In the genomic region with DNA sequence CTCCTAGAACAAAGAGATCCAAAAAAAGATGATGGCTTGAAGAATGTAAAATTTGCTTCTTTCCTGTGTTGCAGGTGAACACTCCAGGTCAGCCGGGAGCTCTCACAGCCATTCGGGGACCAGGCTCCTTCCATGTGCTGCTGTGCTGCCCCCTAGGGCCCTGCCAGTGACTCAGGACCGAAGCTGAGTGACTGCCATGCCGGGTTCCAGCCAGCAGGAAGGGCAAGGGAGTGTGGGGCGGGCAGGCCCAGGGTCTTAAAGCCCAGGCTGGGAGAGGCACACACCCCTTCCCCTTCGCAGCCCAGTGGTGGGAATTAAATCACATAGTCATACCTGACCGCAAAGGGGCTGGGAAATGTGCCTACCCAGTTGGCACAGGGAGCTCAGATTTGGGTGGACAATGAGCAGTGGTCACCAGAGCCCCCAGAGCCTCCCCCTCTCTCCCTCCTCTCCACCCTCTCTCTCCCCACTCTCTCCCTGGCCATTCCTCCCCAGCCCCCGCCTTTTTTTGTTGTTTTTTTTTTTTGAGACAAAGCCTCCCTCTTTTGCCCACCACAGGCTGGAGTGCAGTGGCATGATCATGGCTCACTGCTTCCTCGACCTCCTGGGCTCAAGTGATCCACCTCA, we compare ENCODE assay signal across 1 cellular context.
TF ChIP-seq lines count a peak whose summit lies in the region.

No MANE protein-coding gene starts in this region.

TF ChIP-seq in HepG2, 621 proteins besides CTCF, POLR2A, EP300 and RAD21 (continues in another document):
- TF ChIP-seq ZSCAN9 (CRISPR knock-in tag; IDR thresholded peaks at IDR 0.05; ENCODE audit: borderline replicate concordance) (peak; percentile 70; the same call in 1 of the 2 replicates), ZNF607 (CRISPR knock-in tag; IDR thresholded peaks at IDR 0.05; ENCODE audit: borderline replicate concordance) (no peak), ZKSCAN5 (CRISPR knock-in tag; IDR thresholded peaks at IDR 0.05) (no peak), ZNF841 (CRISPR knock-in tag; IDR thresholded peaks at IDR 0.05; ENCODE audit: borderline replicate concordance) (no peak), ZMYM4 (CRISPR knock-in tag; IDR thresholded peaks at IDR 0.05) (no peak), ZKSCAN1 (IDR thresholded peaks at IDR 0.05; ENCODE audit: low read length) (0 out of 2 replicates have a peak, but pooled peaks have one; percentile 62), PITX1 (CRISPR knock-in tag; IDR thresholded peaks at IDR 0.05) (no peak; the same call in 1 of the 2 replicates), ZNF354B (CRISPR knock-in tag; IDR thresholded peaks at IDR 0.05) (no peak), ZSCAN29 (CRISPR knock-in tag; conservative IDR thresholded peaks at IDR 0.05) (0 out of 2 replicates have a peak, but pooled peaks have one; percentile 55), HDAC6 (IDR thresholded peaks at IDR 0.05; ENCODE audit: low read depth, low read length) (no peak), ZBTB42 (CRISPR knock-in tag; IDR thresholded peaks at IDR 0.05) (0 out of 2 replicates have a peak, but pooled peaks have one; percentile 44), KAT7 (CRISPR knock-in tag; IDR thresholded peaks at IDR 0.05; ENCODE audit: borderline replicate concordance) (peak; percentile 96), ZNF547 (CRISPR knock-in tag; IDR thresholded peaks at IDR 0.05) (peak; percentile 84; the same call in 1 of the 2 replicates), ATM (IDR thresholded peaks at IDR 0.05; ENCODE audit: borderline replicate concordance) (no peak), ZNF761 (CRISPR knock-in tag; conservative IDR thresholded peaks at IDR 0.05) (peak; percentile 81), HOXA7 (CRISPR knock-in tag; IDR thresholded peaks at IDR 0.05) (no peak), ZNF572 (CRISPR knock-in tag; IDR thresholded peaks at IDR 0.05) (0 out of 2 replicates have a peak, but pooled peaks have one; percentile 52), CCAR2 (optimal IDR thresholded peaks at IDR 0.05; ENCODE audit: low read depth, low read length) (no peak), SP140L (CRISPR knock-in tag; IDR thresholded peaks at IDR 0.05; ENCODE audit: borderline replicate concordance) (no peak), ZNF337 (CRISPR knock-in tag; IDR thresholded peaks at IDR 0.05; ENCODE audit: borderline replicate concordance, low read depth) (peak; percentile 63; the same call in 1 of the 2 replicates), ZNF331 (CRISPR knock-in tag; IDR thresholded peaks at IDR 0.05) (peak; percentile 89), PHF8 (CRISPR knock-in tag; IDR thresholded peaks at IDR 0.05) (peak; percentile 59), HNF4A (CRISPR knock-in tag; IDR thresholded peaks at IDR 0.05) (peak; percentile 52; the same call in 1 of the 2 replicates), HMG20B (CRISPR knock-in tag; conservative IDR thresholded peaks at IDR 0.05) (0 out of 2 replicates have a peak, but pooled peaks have one; percentile 40), ZNF747 (CRISPR knock-in tag; IDR thresholded peaks at IDR 0.05; ENCODE audit: borderline replicate concordance) (0 out of 2 replicates have a peak, but pooled peaks have one; percentile 54), ZNF678 (CRISPR knock-in tag; IDR thresholded peaks at IDR 0.05) (no peak), ZNF879 (CRISPR knock-in tag; IDR thresholded peaks at IDR 0.05) (no peak), SP5 (CRISPR knock-in tag; IDR thresholded peaks at IDR 0.05; ENCODE audit: borderline replicate concordance, low read depth) (peak; percentile 37; the same call in 1 of the 2 replicates), ETV6 (CRISPR knock-in tag; conservative IDR thresholded peaks at IDR 0.05) (peak; percentile 66; the same call in 1 of the 2 replicates)
- TF ChIP-seq, protein P1, sequence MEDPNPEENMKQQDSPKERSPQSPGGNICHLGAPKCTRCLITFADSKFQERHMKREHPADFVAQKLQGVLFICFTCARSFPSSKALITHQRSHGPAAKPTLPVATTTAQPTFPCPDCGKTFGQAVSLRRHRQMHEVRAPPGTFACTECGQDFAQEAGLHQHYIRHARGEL (CRISPR knock-in tag; IDR thresholded peaks at IDR 0.05): 0 out of 2 replicates have a peak, but pooled peaks have one; percentile 75
- TF ChIP-seq, protein P2, sequence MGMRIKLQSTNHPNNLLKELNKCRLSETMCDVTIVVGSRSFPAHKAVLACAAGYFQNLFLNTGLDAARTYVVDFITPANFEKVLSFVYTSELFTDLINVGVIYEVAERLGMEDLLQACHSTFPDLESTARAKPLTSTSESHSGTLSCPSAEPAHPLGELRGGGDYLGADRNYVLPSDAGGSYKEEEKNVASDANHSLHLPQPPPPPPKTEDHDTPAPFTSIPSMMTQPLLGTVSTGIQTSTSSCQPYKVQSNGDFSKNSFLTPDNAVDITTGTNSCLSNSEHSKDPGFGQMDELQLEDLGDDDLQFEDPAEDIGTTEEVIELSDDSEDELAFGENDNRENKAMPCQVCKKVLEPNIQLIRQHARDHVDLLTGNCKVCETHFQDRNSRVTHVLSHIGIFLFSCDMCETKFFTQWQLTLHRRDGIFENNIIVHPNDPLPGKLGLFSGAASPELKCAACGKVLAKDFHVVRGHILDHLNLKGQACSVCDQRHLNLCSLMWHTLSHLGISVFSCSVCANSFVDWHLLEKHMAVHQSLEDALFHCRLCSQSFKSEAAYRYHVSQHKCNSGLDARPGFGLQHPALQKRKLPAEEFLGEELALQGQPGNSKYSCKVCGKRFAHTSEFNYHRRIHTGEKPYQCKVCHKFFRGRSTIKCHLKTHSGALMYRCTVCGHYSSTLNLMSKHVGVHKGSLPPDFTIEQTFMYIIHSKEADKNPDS (CRISPR knock-in tag; IDR thresholded peaks at IDR 0.05): no peak
- TF ChIP-seq, protein P3, sequence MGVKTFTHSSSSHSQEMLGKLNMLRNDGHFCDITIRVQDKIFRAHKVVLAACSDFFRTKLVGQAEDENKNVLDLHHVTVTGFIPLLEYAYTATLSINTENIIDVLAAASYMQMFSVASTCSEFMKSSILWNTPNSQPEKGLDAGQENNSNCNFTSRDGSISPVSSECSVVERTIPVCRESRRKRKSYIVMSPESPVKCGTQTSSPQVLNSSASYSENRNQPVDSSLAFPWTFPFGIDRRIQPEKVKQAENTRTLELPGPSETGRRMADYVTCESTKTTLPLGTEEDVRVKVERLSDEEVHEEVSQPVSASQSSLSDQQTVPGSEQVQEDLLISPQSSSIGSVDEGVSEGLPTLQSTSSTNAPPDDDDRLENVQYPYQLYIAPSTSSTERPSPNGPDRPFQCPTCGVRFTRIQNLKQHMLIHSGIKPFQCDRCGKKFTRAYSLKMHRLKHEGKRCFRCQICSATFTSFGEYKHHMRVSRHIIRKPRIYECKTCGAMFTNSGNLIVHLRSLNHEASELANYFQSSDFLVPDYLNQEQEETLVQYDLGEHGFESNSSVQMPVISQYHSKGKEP (CRISPR knock-in tag; IDR thresholded peaks at IDR 0.05): no peak
- TF ChIP-seq, protein P4, sequence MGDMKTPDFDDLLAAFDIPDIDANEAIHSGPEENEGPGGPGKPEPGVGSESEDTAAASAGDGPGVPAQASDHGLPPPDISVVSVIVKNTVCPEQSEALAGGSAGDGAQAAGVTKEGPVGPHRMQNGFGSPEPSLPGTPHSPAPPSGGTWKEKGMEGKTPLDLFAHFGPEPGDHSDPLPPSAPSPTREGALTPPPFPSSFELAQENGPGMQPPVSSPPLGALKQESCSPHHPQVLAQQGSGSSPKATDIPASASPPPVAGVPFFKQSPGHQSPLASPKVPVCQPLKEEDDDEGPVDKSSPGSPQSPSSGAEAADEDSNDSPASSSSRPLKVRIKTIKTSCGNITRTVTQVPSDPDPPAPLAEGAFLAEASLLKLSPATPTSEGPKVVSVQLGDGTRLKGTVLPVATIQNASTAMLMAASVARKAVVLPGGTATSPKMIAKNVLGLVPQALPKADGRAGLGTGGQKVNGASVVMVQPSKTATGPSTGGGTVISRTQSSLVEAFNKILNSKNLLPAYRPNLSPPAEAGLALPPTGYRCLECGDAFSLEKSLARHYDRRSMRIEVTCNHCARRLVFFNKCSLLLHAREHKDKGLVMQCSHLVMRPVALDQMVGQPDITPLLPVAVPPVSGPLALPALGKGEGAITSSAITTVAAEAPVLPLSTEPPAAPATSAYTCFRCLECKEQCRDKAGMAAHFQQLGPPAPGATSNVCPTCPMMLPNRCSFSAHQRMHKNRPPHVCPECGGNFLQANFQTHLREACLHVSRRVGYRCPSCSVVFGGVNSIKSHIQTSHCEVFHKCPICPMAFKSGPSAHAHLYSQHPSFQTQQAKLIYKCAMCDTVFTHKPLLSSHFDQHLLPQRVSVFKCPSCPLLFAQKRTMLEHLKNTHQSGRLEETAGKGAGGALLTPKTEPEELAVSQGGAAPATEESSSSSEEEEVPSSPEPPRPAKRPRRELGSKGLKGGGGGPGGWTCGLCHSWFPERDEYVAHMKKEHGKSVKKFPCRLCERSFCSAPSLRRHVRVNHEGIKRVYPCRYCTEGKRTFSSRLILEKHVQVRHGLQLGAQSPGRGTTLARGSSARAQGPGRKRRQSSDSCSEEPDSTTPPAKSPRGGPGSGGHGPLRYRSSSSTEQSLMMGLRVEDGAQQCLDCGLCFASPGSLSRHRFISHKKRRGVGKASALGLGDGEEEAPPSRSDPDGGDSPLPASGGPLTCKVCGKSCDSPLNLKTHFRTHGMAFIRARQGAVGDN (CRISPR knock-in tag; IDR thresholded peaks at IDR 0.05): peak; percentile 95
- TF ChIP-seq, protein P5, sequence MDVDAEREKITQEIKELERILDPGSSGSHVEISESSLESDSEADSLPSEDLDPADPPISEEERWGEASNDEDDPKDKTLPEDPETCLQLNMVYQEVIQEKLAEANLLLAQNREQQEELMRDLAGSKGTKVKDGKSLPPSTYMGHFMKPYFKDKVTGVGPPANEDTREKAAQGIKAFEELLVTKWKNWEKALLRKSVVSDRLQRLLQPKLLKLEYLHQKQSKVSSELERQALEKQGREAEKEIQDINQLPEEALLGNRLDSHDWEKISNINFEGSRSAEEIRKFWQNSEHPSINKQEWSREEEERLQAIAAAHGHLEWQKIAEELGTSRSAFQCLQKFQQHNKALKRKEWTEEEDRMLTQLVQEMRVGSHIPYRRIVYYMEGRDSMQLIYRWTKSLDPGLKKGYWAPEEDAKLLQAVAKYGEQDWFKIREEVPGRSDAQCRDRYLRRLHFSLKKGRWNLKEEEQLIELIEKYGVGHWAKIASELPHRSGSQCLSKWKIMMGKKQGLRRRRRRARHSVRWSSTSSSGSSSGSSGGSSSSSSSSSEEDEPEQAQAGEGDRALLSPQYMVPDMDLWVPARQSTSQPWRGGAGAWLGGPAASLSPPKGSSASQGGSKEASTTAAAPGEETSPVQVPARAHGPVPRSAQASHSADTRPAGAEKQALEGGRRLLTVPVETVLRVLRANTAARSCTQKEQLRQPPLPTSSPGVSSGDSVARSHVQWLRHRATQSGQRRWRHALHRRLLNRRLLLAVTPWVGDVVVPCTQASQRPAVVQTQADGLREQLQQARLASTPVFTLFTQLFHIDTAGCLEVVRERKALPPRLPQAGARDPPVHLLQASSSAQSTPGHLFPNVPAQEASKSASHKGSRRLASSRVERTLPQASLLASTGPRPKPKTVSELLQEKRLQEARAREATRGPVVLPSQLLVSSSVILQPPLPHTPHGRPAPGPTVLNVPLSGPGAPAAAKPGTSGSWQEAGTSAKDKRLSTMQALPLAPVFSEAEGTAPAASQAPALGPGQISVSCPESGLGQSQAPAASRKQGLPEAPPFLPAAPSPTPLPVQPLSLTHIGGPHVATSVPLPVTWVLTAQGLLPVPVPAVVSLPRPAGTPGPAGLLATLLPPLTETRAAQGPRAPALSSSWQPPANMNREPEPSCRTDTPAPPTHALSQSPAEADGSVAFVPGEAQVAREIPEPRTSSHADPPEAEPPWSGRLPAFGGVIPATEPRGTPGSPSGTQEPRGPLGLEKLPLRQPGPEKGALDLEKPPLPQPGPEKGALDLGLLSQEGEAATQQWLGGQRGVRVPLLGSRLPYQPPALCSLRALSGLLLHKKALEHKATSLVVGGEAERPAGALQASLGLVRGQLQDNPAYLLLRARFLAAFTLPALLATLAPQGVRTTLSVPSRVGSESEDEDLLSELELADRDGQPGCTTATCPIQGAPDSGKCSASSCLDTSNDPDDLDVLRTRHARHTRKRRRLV (CRISPR knock-in tag; IDR thresholded peaks at IDR 0.05): no peak
- TF ChIP-seq, protein P6, sequence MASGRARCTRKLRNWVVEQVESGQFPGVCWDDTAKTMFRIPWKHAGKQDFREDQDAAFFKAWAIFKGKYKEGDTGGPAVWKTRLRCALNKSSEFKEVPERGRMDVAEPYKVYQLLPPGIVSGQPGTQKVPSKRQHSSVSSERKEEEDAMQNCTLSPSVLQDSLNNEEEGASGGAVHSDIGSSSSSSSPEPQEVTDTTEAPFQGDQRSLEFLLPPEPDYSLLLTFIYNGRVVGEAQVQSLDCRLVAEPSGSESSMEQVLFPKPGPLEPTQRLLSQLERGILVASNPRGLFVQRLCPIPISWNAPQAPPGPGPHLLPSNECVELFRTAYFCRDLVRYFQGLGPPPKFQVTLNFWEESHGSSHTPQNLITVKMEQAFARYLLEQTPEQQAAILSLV (CRISPR knock-in tag; IDR thresholded peaks at IDR 0.05; ENCODE audit: borderline replicate concordance): 0 out of 2 replicates have a peak, but pooled peaks have one; percentile 41
- TF ChIP-seq, protein P7, sequence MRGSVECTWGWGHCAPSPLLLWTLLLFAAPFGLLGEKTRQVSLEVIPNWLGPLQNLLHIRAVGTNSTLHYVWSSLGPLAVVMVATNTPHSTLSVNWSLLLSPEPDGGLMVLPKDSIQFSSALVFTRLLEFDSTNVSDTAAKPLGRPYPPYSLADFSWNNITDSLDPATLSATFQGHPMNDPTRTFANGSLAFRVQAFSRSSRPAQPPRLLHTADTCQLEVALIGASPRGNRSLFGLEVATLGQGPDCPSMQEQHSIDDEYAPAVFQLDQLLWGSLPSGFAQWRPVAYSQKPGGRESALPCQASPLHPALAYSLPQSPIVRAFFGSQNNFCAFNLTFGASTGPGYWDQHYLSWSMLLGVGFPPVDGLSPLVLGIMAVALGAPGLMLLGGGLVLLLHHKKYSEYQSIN (CRISPR knock-in tag; IDR thresholded peaks at IDR 0.05; ENCODE audit: borderline replicate concordance): no peak
- TF ChIP-seq, protein P8, sequence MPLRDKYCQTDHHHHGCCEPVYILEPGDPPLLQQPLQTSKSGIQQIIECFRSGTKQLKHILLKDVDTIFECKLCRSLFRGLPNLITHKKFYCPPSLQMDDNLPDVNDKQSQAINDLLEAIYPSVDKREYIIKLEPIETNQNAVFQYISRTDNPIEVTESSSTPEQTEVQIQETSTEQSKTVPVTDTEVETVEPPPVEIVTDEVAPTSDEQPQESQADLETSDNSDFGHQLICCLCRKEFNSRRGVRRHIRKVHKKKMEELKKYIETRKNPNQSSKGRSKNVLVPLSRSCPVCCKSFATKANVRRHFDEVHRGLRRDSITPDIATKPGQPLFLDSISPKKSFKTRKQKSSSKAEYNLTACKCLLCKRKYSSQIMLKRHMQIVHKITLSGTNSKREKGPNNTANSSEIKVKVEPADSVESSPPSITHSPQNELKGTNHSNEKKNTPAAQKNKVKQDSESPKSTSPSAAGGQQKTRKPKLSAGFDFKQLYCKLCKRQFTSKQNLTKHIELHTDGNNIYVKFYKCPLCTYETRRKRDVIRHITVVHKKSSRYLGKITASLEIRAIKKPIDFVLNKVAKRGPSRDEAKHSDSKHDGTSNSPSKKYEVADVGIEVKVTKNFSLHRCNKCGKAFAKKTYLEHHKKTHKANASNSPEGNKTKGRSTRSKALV (CRISPR knock-in tag; IDR thresholded peaks at IDR 0.05): peak; percentile 80; the same call in 1 of the 2 replicates
